In genomic region chr15:40328176-40328575, GRCh38 we compare ENCODE assay signal across 14 cellular contexts. TPM values are rescaled to one million over a fixed set of nuclear protein-coding genes. Genes with fewer than 3 reads are reported as not detected.
A peak's percentile ranks its signal among the peaks of the same experiment; 100 is the strongest.
DNase-seq lines count a peak whose midpoint lies in the region; ATAC-seq and TF ChIP-seq lines count a peak whose summit lies in the region.
"Had no signal": no experiment of that assay in that cellular context is flagged by ENCODE, and none has a peak within 500 bp of the region (broad histone marks: within the 10 kb centered on the region; RNA-seq: fewer than 3 reads in every experiment).

No MANE protein-coding gene starts in this region.

- H3K9ac ChIP-seq in HUES48 (ENCODE audit: low read depth, low read length) (no peak overlapping the region), stomach smooth muscle (ENCODE audit: low read length in 2 of 2) (peak overlapping the region; percentile 76 to 96)

- H3K4me3 ChIP-seq in HUES48 (ENCODE audit: low read depth, low read length), result peak overlapping the region; percentile 39; the same call in 1 of the 2 replicates
- H3K4me3 ChIP-seq in ascending aorta, result peak overlapping the region in 1 of 2 donors; percentile 82
- H3K4me3 ChIP-seq in hepatocyte, result no peak overlapping the region
- H3K4me3 ChIP-seq in stomach smooth muscle (ENCODE audit: low read length in 2 of 2), result peak overlapping the region; percentile 84 to 86
- no peak overlapping the region for H3K4me3 ChIP-seq in uterus
- H3K4me3 ChIP-seq: breast epithelium had no signal

- no peak for ATAC-seq in HG02759 (IDR thresholded peaks at IDR 0.05; ENCODE audit: unreplicated experiment)

- TF ChIP-seq POLR2A in uterus (IDR thresholded peaks at IDR 0.05), result no peak

- H4K20me1 ChIP-seq in hepatocyte (ENCODE audit: insufficient read depth, poor library complexity, severe bottlenecking), result no peaks in the 10 kb centered on the region

- H2AFZ ChIP-seq in hepatocyte, result no peak overlapping the region

- TF ChIP-seq CTCF in ascending aorta (IDR thresholded peaks at IDR 0.05) (no peak), hepatocyte (IDR thresholded peaks at IDR 0.05; ENCODE audit: poor library complexity) (no peak), uterus (IDR thresholded peaks at IDR 0.05) (no peak)

- no peaks in the 10 kb centered on the region for H3K9me3 ChIP-seq in HUES48 (ENCODE audit: control insufficient read depth, insufficient read depth, low read length)
- H3K9me3 ChIP-seq in ascending aorta, result no peaks in the 10 kb centered on the region
- no peaks in the 10 kb centered on the region for H3K9me3 ChIP-seq in hepatocyte (ENCODE audit: low read depth)
- no peaks in the 10 kb centered on the region for H3K9me3 ChIP-seq in stomach smooth muscle (ENCODE audit: control insufficient read depth in 2 of 2, low read length in 2 of 2)
- H3K9me3 ChIP-seq in uterus, result no peaks in the 10 kb centered on the region
- H3K9me3 ChIP-seq: breast epithelium had no signal

- intact Hi-C loops in ascending aorta (cut with DNase I) (no loop called here), uterus (cut with DNase I; ENCODE audit: low total_unique reads) (no loop called here)

- H3K36me3 ChIP-seq in HUES48 (ENCODE audit: control insufficient read depth, insufficient read depth, low read length) (no peaks in the 10 kb centered on the region), ascending aorta (peaks cover 0 to 7% of the 10 kb centered on the region in 2 donors), hepatocyte (replicated peaks; ENCODE audit: insufficient read depth, low read depth) (no peaks in the 10 kb centered on the region), stomach smooth muscle (ENCODE audit: control insufficient read depth in 2 of 2, insufficient read depth in 2 of 2, low read length in 2 of 2) (peaks cover 4 to 7% of the 10 kb centered on the region in 2 donors), uterus (no peaks in the 10 kb centered on the region)
- H3K36me3 ChIP-seq: breast epithelium had no signal

- WGBS in hepatocyte (ENCODE audit: low lambda C conversion rate, missing lambda C conversion rate), result 59% methylated on average over 3 of the region's 3 CpGs

- no peak for DNase-seq in ascending aorta (ENCODE audit: low spot score in 2 of 2)
- DNase-seq in hepatocyte (ENCODE audit: low spot score), result no peak
- DNase-seq in uterus, result no peak
- no peak for DNase-seq in NCI-H146 treated with DMSO at 0.1 percent for 48 hours (lab: John Stamatoyannopoulos, UW; ENCODE audit: unreplicated experiment)
- DNase-seq: activated T-cell treated with anti-CD3 and anti-CD28 coated beads, Interleukin-2, amount 50 U/mL, for 48 hours; GOT3; kidney glomerular epithelial cell; NCI-H1417 treated with DMSO at 0.1 percent for 48 hours; NCI-H526; nucleus accumbens had no signal

- H3K4me1 ChIP-seq in HUES48 (ENCODE audit: control insufficient read depth, insufficient read depth, low read length) (peaks cover 46% of the 10 kb centered on the region), ascending aorta (peaks cover 37 to 65% of the 10 kb centered on the region in 2 donors), hepatocyte (ENCODE audit: insufficient read depth) (peaks cover 27% of the 10 kb centered on the region), stomach smooth muscle (ENCODE audit: control insufficient read depth, insufficient read depth, low read length) (peaks cover 73% of the 10 kb centered on the region), uterus (peaks cover 0 to 12% of the 10 kb centered on the region in 2 donors)

- H3K27ac ChIP-seq in HUES48 (ENCODE audit: low read depth, low read length) (peak overlapping the region; percentile 81), ascending aorta (peak overlapping the region; percentile 98 to 99), hepatocyte (peak overlapping the region; percentile 28), stomach smooth muscle (ENCODE audit: low read length) (peak overlapping the region; percentile 99), uterus (peak overlapping the region in 1 of 2 donors; percentile 5)
- H3K27ac ChIP-seq: breast epithelium had no signal

- peak overlapping the region; percentile 52 for H3K4me2 ChIP-seq in hepatocyte

- no peaks in the 10 kb centered on the region for H3K9me2 ChIP-seq in hepatocyte (replicated peaks; ENCODE audit: insufficient read depth)

- H3K79me2 ChIP-seq in hepatocyte, result peaks cover 19% of the 10 kb centered on the region

- H3K27me3 ChIP-seq in HUES48 (ENCODE audit: control insufficient read depth, insufficient read depth, low read length), result peaks cover 13% of the 10 kb centered on the region
- H3K27me3 ChIP-seq in ascending aorta, result no peaks in the 10 kb centered on the region
- no peaks in the 10 kb centered on the region for H3K27me3 ChIP-seq in hepatocyte
- no peaks in the 10 kb centered on the region for H3K27me3 ChIP-seq in stomach smooth muscle (ENCODE audit: control insufficient read depth in 1 of 2, insufficient read depth in 2 of 2, low read length in 2 of 2)
- H3K27me3 ChIP-seq in uterus, result no peaks in the 10 kb centered on the region
- H3K27me3 ChIP-seq: breast epithelium had no signal

RNA-seq across cellular contexts. Expression of gene INAFM2, which starts 4.7 kb away (rescaled TPM):
- total RNA-seq in ascending aorta (69.8 TPM), hepatocyte (13.7 and 14.4 TPM in 2 replicates), uterus (10 to 100 TPM in 2 of 4 donors, 1 to 10 TPM in 2; 3.2 to 68.1 (median 8.9) TPM)
- polyA plus RNA-seq in hepatocyte, result 17.4 and 19.5 TPM in 2 replicates

RNA-seq across cellular contexts. Expression of gene CCDC9B, which starts 12.6 kb away (rescaled TPM):
- total RNA-seq in ascending aorta (55.8 TPM), hepatocyte (1.8 and 4.0 TPM in 2 replicates), uterus (10 to 100 TPM in 1 of 4 donors, 1 to 10 TPM in 3; 2.4 to 43.8 (median 6.6) TPM)
- 5.3 and 7.6 TPM in 2 replicates for polyA plus RNA-seq in hepatocyte

RNA-seq across cellular contexts. Expression of gene PLCB2, which starts 20.4 kb away (rescaled TPM):
- total RNA-seq in ascending aorta (6.9 TPM), hepatocyte (1.0 and 1.7 TPM in 2 replicates), uterus (10 to 100 TPM in 2 of 4 donors, 1 to 10 TPM in 2; 3.5 to 19.0 (median 9.3) TPM)
- polyA plus RNA-seq in hepatocyte, result 4.4 and 4.9 TPM in 2 replicates

RNA-seq across cellular contexts. Expression of gene PHGR1, which starts 22.7 kb away (rescaled TPM):
- total RNA-seq in ascending aorta (not detected), hepatocyte (49.8 and 76.1 TPM in 2 replicates), uterus (1 to 10 TPM in 1 of 4 donors, not detected in 3; 1.8 TPM)
- polyA plus RNA-seq in hepatocyte, result 207 and 222 TPM in 2 replicates

RNA-seq across cellular contexts. Expression of gene DISP2, which starts 29.8 kb away (rescaled TPM):
- total RNA-seq in ascending aorta, result 0.32 TPM
- total RNA-seq in hepatocyte, result 0.12 and 1.0 TPM in 2 replicates
- 0.93 and 1.5 TPM in 2 replicates for polyA plus RNA-seq in hepatocyte
- under 1 TPM in 2 of 4 donors, not detected in 2; 0.14 to 0.85 TPM for total RNA-seq in uterus

Comparison
In these comparisons a context has a peak if more than half of its experiments do, and no peak if none do; other contexts are left out.
1. H3K4me3 ChIP-seq: peak in HUES48 (single experiment) and stomach smooth muscle (2 of 2); none in hepatocyte (single experiment) and uterus (0 of 2).